In genomic region chr6:41740366-41741162, GRCh38 we compare ENCODE assay signal across 31 cellular contexts. TPM values are rescaled to one million over a fixed set of nuclear protein-coding genes. Genes with fewer than 3 reads are reported as not detected.
A peak's percentile ranks its signal among the peaks of the same experiment; 100 is the strongest.
DNase-seq lines count a peak whose midpoint lies in the region; ATAC-seq and TF ChIP-seq lines count a peak whose summit lies in the region.
"Had no signal": no experiment of that assay in that cellular context is flagged by ENCODE, and none has a peak within 500 bp of the region (broad histone marks: within the 10 kb centered on the region; RNA-seq: fewer than 3 reads in every experiment).

No MANE protein-coding gene starts in this region.

- no peaks in the 10 kb centered on the region for H3K36me3 ChIP-seq in mucosa of stomach (ENCODE audit: control insufficient read depth, insufficient read depth, low read length)
- H3K36me3 ChIP-seq in transverse colon, result no peaks in the 10 kb centered on the region
- H3K36me3 ChIP-seq: BE2C had no signal

- TF ChIP-seq POLR2A in transverse colon (IDR thresholded peaks at IDR 0.05), result no peak

- intact Hi-C loops in Right ventricle myocardium superior (cut with DNase I), result no loop called here
- intact Hi-C loops in Right ventricle myocardium inferior (cut with DNase I), result no loop called here
- intact Hi-C loops in left colon (cut with DNase I, micrococcal nuclease), result no loop called here
- intact Hi-C loops in transverse colon (cut with DNase I; ENCODE audit: low total_unique reads), result no loop called here

- peak; percentile 28 for DNase-seq in Right ventricle myocardium superior
- DNase-seq in Right ventricle myocardium inferior (ENCODE audit: missing footprints), result no peak
- peak in 1 of 2 donors; percentile 40 for DNase-seq in left colon
- no peak for DNase-seq in transverse colon
- DNase-seq in SK-N-DZ (ENCODE audit: low spot score), result no peak
- DNase-seq in activated CD4-positive, alpha-beta T cell treated with anti-CD3 and anti-CD28 coated beads for 4 hours, result no peak
- DNase-seq: ACHN; BE2C; Calu3; CD8-positive, alpha-beta memory T cell; DMS153; DND-41; Kasumi-1; MV-4-11; NCI-H1105; NCI-H146; NCI-H1930; NCI-H2107; NCI-H446; NCI-H524 treated with DMSO at 0.1 percent for 48 hours; NCI-H774; SHP77 had no signal

- no peak for TF ChIP-seq EP300 in transverse colon (IDR thresholded peaks at IDR 0.05; ENCODE audit: low read depth)

- in situ Hi-C loops in transverse colon (cut with MboI; ENCODE audit: low pct_ligation_motif_present in 1 of 4, low pct_unique_long_range_greater_than_20kb in 1 of 4, low sequenced_read_pairs in 3 of 4), result no loop called here

- H3K4me3 ChIP-seq in mucosa of stomach (ENCODE audit: low read length), result peak overlapping the region; percentile 4
- H3K4me3 ChIP-seq in transverse colon, result no peak overlapping the region
- H3K4me3 ChIP-seq: K562 had no signal

- peak overlapping the region; percentile 70 for H3K9ac ChIP-seq in mucosa of stomach (ENCODE audit: low read length)

- no peak for ATAC-seq in Right ventricle myocardium superior (ENCODE audit: poor library complexity)
- ATAC-seq in Right ventricle myocardium inferior, result no peak
- ATAC-seq in left colon, result peak; percentile 21
- ATAC-seq in HG03045 (IDR thresholded peaks at IDR 0.05; ENCODE audit: unreplicated experiment), result no peak
- ATAC-seq: K562 had no signal

- H3K27ac ChIP-seq in transverse colon, result peak overlapping the region; percentile 81 to 90 (median 85)
- H3K27ac ChIP-seq: 22Rv1 had no signal

- H3K9me3 ChIP-seq in mucosa of stomach (ENCODE audit: control insufficient read depth, low read length), result no peaks in the 10 kb centered on the region
- H3K9me3 ChIP-seq in transverse colon, result no peaks in the 10 kb centered on the region
- H3K9me3 ChIP-seq: BE2C had no signal

- H3K27me3 ChIP-seq in mucosa of stomach (ENCODE audit: control insufficient read depth, insufficient read depth, low read length) (no peaks in the 10 kb centered on the region), transverse colon (no peaks in the 10 kb centered on the region)
- H3K27me3 ChIP-seq: BE2C had no signal

- peaks cover 68% of the 10 kb centered on the region for H3K4me1 ChIP-seq in mucosa of stomach (ENCODE audit: control insufficient read depth, insufficient read depth, low read length)
- peaks cover 14 to 29% (median 24%) of the 10 kb centered on the region in 4 donors for H3K4me1 ChIP-seq in transverse colon

- WGBS in transverse colon (ENCODE audit: low coverage in 1 of 2), 2 donors, result 76 to 87% methylated on average over 3 to 13 of the region's 13 CpGs

- TF ChIP-seq CTCF in transverse colon (IDR thresholded peaks at IDR 0.05), result no peak

RNA-seq across cellular contexts. Expression of gene TFEB, which starts 5.2 kb away (rescaled TPM):
- 40.7 TPM for total RNA-seq in Right ventricle myocardium superior
- 39.5 TPM for total RNA-seq in Right ventricle myocardium inferior
- total RNA-seq in left colon, result 10 to 100 TPM; 24.3 to 29.7 TPM
- 10 to 100 TPM; 30.4 to 47.1 (median 38.1) TPM for total RNA-seq in transverse colon
- 3.0 and 3.2 TPM in 2 replicates for polyA plus RNA-seq in SK-N-DZ (2014; cell fraction: cytosol; rRNA removed)
- 2.7 and 2.8 TPM in 2 replicates for polyA plus RNA-seq in SK-N-DZ (2014; cell fraction: nucleus; rRNA removed)

RNA-seq across cellular contexts. Expression of gene PGC, which starts 6.6 kb away (rescaled TPM):
- total RNA-seq in Right ventricle myocardium superior (not detected), Right ventricle myocardium inferior (not detected), left colon (not detected), transverse colon (1 to 10 TPM in 1 of 4 donors, not detected in 3; 1.5 TPM)
- polyA plus RNA-seq in SK-N-DZ (2014; cell fraction: cytosol; rRNA removed), result not detected in 2 replicates
- polyA plus RNA-seq in SK-N-DZ (2014; cell fraction: nucleus; rRNA removed), result not detected in 2 replicates
- total RNA-seq: Calu3; CD8-positive, alpha-beta memory T cell; HT1080; M059J; RPMI7951; SK-MEL-5 had no signal
- polyA plus RNA-seq: CD14-positive monocyte; CD8-positive, alpha-beta memory T cell had no signal

RNA-seq across cellular contexts. Expression of gene FRS3, which starts 39.1 kb away (rescaled TPM):
- 4.8 TPM for total RNA-seq in Right ventricle myocardium superior
- 5.1 TPM for total RNA-seq in Right ventricle myocardium inferior
- total RNA-seq in left colon, result 1 to 10 TPM; 3.3 to 4.4 TPM
- total RNA-seq in transverse colon, result 1 to 10 TPM; 2.8 to 4.5 (median 3.2) TPM
- polyA plus RNA-seq in SK-N-DZ (2014; cell fraction: cytosol; rRNA removed), result 7.3 and 8.2 TPM in 2 replicates
- polyA plus RNA-seq in SK-N-DZ (2014; cell fraction: nucleus; rRNA removed), result 5.9 and 7.1 TPM in 2 replicates

RNA-seq across cellular contexts. Expression of gene PRICKLE4, which starts 40.0 kb away (rescaled TPM):
- total RNA-seq in Right ventricle myocardium superior (4.0 TPM), Right ventricle myocardium inferior (3.3 TPM), left colon (1 to 10 TPM; 4.7 to 6.7 TPM), transverse colon (10 to 100 TPM in 3 of 4 donors, 1 to 10 TPM in 1; 6.7 to 52.0 (median 21.0) TPM)
- polyA plus RNA-seq in SK-N-DZ (2014; cell fraction: cytosol; rRNA removed), result 0.38 and 1.7 TPM in 2 replicates
- 18.8 and 21.0 TPM in 2 replicates for polyA plus RNA-seq in SK-N-DZ (2014; cell fraction: nucleus; rRNA removed)
- total RNA-seq: CD8-positive, alpha-beta memory T cell; SK-MEL-5 had no signal
- polyA plus RNA-seq: CD14-positive monocyte; CD8-positive, alpha-beta memory T cell had no signal

RNA-seq across cellular contexts. Expression of gene TOMM6, which starts 46.9 kb away (rescaled TPM):
- total RNA-seq in Right ventricle myocardium superior (218 TPM), Right ventricle myocardium inferior (226 TPM), left colon (10 to 100 TPM; 97.1 to 98.4 TPM), transverse colon (10 to 100 TPM; 24.1 to 93.1 (median 85.6) TPM)
- 262 and 269 TPM in 2 replicates for polyA plus RNA-seq in SK-N-DZ (2014; cell fraction: cytosol; rRNA removed)
- 116 and 149 TPM in 2 replicates for polyA plus RNA-seq in SK-N-DZ (2014; cell fraction: nucleus; rRNA removed)
